ENCODE assay signal across 1 cellular context in the genomic region with DNA sequence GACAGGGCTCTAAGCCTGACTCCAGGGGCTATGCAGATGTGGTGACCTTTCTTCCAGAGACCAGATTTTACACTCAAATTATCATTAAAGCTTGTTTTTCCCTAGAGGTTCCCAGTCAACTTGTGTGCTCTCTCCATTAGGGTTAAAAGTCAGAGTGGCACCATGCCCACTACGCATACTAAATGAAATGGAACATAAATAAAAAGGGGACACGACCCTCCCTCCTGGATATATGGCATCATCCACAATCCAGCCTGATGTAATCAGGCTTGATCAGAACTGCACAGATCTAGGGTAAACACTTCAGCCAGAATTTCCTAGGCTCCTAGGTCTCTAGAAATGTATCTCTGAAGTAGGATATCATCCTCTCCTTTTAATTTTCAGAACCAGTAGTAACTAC.
TF ChIP-seq lines count a peak whose summit lies in the region.

No MANE protein-coding gene starts in this region.

TF ChIP-seq in GM23338, 12 proteins besides CTCF, POLR2A, EP300 and RAD21:
- TF ChIP-seq, protein P1, sequence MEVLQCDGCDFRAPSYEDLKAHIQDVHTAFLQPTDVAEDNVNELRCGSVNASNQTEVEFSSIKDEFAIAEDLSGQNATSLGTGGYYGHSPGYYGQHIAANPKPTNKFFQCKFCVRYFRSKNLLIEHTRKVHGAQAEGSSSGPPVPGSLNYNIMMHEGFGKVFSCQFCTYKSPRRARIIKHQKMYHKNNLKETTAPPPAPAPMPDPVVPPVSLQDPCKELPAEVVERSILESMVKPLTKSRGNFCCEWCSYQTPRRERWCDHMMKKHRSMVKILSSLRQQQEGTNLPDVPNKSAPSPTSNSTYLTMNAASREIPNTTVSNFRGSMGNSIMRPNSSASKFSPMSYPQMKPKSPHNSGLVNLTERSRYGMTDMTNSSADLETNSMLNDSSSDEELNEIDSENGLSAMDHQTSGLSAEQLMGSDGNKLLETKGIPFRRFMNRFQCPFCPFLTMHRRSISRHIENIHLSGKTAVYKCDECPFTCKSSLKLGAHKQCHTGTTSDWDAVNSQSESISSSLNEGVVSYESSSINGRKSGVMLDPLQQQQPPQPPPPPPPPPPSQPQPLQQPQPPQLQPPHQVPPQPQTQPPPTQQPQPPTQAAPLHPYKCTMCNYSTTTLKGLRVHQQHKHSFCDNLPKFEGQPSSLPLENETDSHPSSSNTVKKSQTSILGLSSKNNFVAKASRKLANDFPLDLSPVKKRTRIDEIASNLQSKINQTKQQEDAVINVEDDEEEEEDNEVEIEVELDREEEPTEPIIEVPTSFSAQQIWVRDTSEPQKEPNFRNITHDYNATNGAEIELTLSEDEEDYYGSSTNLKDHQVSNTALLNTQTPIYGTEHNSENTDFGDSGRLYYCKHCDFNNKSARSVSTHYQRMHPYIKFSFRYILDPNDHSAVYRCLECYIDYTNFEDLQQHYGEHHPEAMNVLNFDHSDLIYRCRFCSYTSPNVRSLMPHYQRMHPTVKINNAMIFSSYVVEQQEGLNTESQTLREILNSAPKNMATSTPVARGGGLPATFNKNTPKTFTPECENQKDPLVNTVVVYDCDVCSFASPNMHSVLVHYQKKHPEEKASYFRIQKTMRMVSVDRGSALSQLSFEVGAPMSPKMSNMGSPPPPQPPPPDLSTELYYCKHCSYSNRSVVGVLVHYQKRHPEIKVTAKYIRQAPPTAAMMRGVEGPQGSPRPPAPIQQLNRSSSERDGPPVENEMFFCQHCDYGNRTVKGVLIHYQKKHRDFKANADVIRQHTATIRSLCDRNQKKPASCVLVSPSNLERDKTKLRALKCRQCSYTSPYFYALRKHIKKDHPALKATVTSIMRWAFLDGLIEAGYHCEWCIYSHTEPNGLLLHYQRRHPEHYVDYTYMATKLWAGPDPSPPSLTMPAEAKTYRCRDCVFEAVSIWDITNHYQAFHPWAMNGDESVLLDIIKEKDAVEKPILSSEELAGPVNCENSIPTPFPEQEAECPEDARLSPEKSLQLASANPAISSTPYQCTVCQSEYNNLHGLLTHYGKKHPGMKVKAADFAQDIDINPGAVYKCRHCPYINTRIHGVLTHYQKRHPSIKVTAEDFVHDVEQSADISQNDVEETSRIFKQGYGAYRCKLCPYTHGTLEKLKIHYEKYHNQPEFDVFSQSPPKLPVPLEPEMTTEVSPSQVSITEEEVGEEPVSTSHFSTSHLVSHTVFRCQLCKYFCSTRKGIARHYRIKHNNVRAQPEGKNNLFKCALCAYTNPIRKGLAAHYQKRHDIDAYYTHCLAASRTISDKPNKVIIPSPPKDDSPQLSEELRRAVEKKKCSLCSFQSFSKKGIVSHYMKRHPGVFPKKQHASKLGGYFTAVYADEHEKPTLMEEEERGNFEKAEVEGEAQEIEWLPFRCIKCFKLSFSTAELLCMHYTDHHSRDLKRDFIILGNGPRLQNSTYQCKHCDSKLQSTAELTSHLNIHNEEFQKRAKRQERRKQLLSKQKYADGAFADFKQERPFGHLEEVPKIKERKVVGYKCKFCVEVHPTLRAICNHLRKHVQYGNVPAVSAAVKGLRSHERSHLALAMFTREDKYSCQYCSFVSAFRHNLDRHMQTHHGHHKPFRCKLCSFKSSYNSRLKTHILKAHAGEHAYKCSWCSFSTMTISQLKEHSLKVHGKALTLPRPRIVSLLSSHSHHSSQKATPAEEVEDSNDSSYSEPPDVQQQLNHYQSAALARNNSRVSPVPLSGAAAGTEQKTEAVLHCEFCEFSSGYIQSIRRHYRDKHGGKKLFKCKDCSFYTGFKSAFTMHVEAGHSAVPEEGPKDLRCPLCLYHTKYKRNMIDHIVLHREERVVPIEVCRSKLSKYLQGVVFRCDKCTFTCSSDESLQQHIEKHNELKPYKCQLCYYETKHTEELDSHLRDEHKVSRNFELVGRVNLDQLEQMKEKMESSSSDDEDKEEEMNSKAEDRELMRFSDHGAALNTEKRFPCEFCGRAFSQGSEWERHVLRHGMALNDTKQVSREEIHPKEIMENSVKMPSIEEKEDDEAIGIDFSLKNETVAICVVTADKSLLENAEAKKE (CRISPR knock-in tag; IDR thresholded peaks at IDR 0.05): no peak
- TF ChIP-seq ZNF331 (CRISPR knock-in tag; IDR thresholded peaks at IDR 0.05; ENCODE audit: low read depth) (no peak), POLR2AphosphoS5 (IDR thresholded peaks at IDR 0.05; ENCODE audit: low read depth) (no peak), JUNB (IDR thresholded peaks at IDR 0.05; ENCODE audit: unreplicated experiment) (no peak)
- TF ChIP-seq, protein P2, sequence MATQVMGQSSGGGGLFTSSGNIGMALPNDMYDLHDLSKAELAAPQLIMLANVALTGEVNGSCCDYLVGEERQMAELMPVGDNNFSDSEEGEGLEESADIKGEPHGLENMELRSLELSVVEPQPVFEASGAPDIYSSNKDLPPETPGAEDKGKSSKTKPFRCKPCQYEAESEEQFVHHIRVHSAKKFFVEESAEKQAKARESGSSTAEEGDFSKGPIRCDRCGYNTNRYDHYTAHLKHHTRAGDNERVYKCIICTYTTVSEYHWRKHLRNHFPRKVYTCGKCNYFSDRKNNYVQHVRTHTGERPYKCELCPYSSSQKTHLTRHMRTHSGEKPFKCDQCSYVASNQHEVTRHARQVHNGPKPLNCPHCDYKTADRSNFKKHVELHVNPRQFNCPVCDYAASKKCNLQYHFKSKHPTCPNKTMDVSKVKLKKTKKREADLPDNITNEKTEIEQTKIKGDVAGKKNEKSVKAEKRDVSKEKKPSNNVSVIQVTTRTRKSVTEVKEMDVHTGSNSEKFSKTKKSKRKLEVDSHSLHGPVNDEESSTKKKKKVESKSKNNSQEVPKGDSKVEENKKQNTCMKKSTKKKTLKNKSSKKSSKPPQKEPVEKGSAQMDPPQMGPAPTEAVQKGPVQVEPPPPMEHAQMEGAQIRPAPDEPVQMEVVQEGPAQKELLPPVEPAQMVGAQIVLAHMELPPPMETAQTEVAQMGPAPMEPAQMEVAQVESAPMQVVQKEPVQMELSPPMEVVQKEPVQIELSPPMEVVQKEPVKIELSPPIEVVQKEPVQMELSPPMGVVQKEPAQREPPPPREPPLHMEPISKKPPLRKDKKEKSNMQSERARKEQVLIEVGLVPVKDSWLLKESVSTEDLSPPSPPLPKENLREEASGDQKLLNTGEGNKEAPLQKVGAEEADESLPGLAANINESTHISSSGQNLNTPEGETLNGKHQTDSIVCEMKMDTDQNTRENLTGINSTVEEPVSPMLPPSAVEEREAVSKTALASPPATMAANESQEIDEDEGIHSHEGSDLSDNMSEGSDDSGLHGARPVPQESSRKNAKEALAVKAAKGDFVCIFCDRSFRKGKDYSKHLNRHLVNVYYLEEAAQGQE (IDR thresholded peaks at IDR 0.05; ENCODE audit: unreplicated experiment): no peak
- TF ChIP-seq, protein P3, sequence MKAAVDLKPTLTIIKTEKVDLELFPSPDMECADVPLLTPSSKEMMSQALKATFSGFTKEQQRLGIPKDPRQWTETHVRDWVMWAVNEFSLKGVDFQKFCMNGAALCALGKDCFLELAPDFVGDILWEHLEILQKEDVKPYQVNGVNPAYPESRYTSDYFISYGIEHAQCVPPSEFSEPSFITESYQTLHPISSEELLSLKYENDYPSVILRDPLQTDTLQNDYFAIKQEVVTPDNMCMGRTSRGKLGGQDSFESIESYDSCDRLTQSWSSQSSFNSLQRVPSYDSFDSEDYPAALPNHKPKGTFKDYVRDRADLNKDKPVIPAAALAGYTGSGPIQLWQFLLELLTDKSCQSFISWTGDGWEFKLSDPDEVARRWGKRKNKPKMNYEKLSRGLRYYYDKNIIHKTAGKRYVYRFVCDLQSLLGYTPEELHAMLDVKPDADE (IDR thresholded peaks at IDR 0.05): no peak
